15 cellular contexts compared by ENCODE assay signal in the genomic region with DNA sequence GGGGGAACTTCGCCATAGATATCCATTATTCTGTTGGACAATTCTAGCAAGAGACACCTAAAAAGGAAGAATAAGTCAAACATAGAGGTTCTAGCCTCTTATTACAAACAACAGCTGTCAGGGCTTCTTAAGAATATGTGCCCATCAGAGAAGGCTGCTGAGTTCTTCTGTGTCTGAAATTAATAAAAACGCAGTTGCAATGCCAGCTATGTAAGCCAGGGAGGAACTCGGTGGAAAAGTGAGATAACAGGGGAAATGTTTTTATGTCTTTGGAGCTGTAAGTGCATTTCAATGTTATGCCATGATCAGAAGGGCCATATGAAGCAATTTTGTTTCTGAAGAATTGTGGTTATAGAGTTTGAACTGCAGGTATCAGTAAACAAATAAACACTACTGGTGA.
DNase-seq lines count a peak whose midpoint lies in the region; ATAC-seq, FAIRE-seq and TF ChIP-seq lines count a peak whose summit lies in the region.
"Had no signal": no experiment of that assay in that cellular context is flagged by ENCODE, and none has a peak within 500 bp of the region (broad histone marks: within the 10 kb centered on the region; RNA-seq: fewer than 3 reads in every experiment).

No MANE protein-coding gene starts in this region.

- H3K4me3 ChIP-seq in BJ (ENCODE audit: low read depth, low read length) (no peak overlapping the region), endothelial cell of umbilical vein (replicated peaks in 1 of 3; ENCODE audit: insufficient read depth in 1 of 3, low read depth in 1 of 3, low read length in 3 of 3) (no peak overlapping the region), trophoblast cell (ENCODE audit: low read depth, low read length) (no peak overlapping the region)
- H3K4me3 ChIP-seq: GM12878 had no signal

- H3K9me3 ChIP-seq in endothelial cell of umbilical vein (replicated peaks; ENCODE audit: control insufficient read depth, insufficient read depth, low read length) (no peaks in the 10 kb centered on the region), trophoblast cell (ENCODE audit: insufficient read depth, low read depth, low read length) (no peaks in the 10 kb centered on the region)
- H3K9me3 ChIP-seq: Caco-2 had no signal

- H3K18ac ChIP-seq in trophoblast cell (ENCODE audit: low read length), result no peak overlapping the region

- no peaks in the 10 kb centered on the region for H3K79me2 ChIP-seq in endothelial cell of umbilical vein (ENCODE audit: control insufficient read depth, insufficient read depth, low read length)
- H3K79me2 ChIP-seq in trophoblast cell (ENCODE audit: control insufficient read depth, insufficient read depth, low read length, poor library complexity), result no peaks in the 10 kb centered on the region

- no peaks in the 10 kb centered on the region for H3K79me1 ChIP-seq in trophoblast cell (ENCODE audit: low read length)

- no peak for TF ChIP-seq POLR2A in endothelial cell of umbilical vein (IDR thresholded peaks at IDR 0.05; ENCODE audit: low read depth, low read length)

- FAIRE-seq in endothelial cell of umbilical vein (lab: Jason Lieb, UNC), result no peak
- FAIRE-seq: GM12878, GM18507 had no signal

- BruUV-seq in endothelial cell of umbilical vein (replicated peaks; lab: Mats Ljungman, UMichigan), result no TSS peak

- dilution Hi-C loops in endothelial cell of umbilical vein (cut with MboI; ENCODE audit: extremely low pct_ligation_motif_present, low sequenced_read_pairs), result no loop called here

- no peak overlapping the region for H3K4me2 ChIP-seq in endothelial cell of umbilical vein (ENCODE audit: insufficient read depth, low read length)
- H3K4me2 ChIP-seq in trophoblast cell (ENCODE audit: low read length), result no peak overlapping the region

- no peak overlapping the region for H2AK5ac ChIP-seq in trophoblast cell (ENCODE audit: low read length)

- DNase-seq in BJ (ENCODE audit: low read depth), result no peak
- peak; percentile 67 for DNase-seq in LHCN-M2 (ENCODE audit: low read depth)
- DNase-seq in endothelial cell of umbilical vein (ENCODE audit: low read depth, low spot score), result peak; percentile 32
- DNase-seq in trophoblast cell, result peak; percentile 22 to 83
- no peak for DNase-seq in SIG-M5 (lab: John Stamatoyannopoulos, UW)
- no peak for DNase-seq in cerebellar nuclear complex (lab: John Stamatoyannopoulos, UW)
- DNase-seq: Caco-2, DMS53, NCI-H1436, NCI-H2081, SHP77 treated with DMSO at 0.1 percent for 48 hours had no signal

- H2BK12ac ChIP-seq in trophoblast cell (ENCODE audit: low read length), result no peak overlapping the region

- no peak overlapping the region for H2BK5ac ChIP-seq in trophoblast cell (ENCODE audit: low read depth, low read length, poor library complexity)

- POLR2A ChIA-PET in BJ (lab: Charles Lee) (no interaction called here), endothelial cell of umbilical vein (lab: Charles Lee) (no interaction called here)

- no peak overlapping the region for H4K91ac ChIP-seq in trophoblast cell (ENCODE audit: low read depth, low read length)

- H3K14ac ChIP-seq in trophoblast cell (ENCODE audit: low read length), result no peak overlapping the region

- CTCF ChIA-PET in BJ (lab: Yijun Ruan, JAX) (interaction anchor here (0.7 to 1.1 kb wide), 3 partner anchors 12 to 28 kb away, joined by 3 to 4 read pairs (median 3); no protein-coding TSS in a partner anchor), endothelial cell of umbilical vein (lab: Charles Lee) (interaction anchor here (0.6 to 1.5 kb wide), 5 partner anchors 12 to 682 kb away, joined by 3 to 4 read pairs (median 3); no protein-coding TSS in a partner anchor)

- no peak overlapping the region for H3K4ac ChIP-seq in trophoblast cell (ENCODE audit: low read depth, low read length)

- no peak overlapping the region for H2AFZ ChIP-seq in endothelial cell of umbilical vein (ENCODE audit: low read depth, low read length)
- no peak overlapping the region for H2AFZ ChIP-seq in trophoblast cell (ENCODE audit: insufficient read depth, low read length, poor library complexity)

- ATAC-seq in HG02798 (IDR thresholded peaks at IDR 0.05; ENCODE audit: poor library complexity, unreplicated experiment), result no peak
- ATAC-seq: GM12878, HCT116 had no signal

- WGBS in trophoblast cell (ENCODE audit: extremely low coverage, insufficient coverage, insufficient read length), result no CpG with 5 or more reads among the region's 3 CpGs

- 0 out of 2 replicates have a peak, but pooled peaks have one; percentile 12 for TF ChIP-seq CTCF in BJ (IDR thresholded peaks at IDR 0.05; ENCODE audit: insufficient read depth, low read depth, low read length)
- no peak for TF ChIP-seq CTCF in endothelial cell of umbilical vein (IDR thresholded peaks at IDR 0.05; ENCODE audit: extremely low read depth in 1 of 2, insufficient read depth in 1 of 2, low read depth in 1 of 2, low read length in 2 of 2)

- intact Hi-C loops in endothelial cell of umbilical vein (cut with micrococcal nuclease), result no loop called here

- H3K9me1 ChIP-seq in endothelial cell of umbilical vein (replicated peaks; ENCODE audit: control insufficient read depth, extremely low read depth, insufficient read depth, low read length), result no peaks in the 10 kb centered on the region

- H3K27me3 ChIP-seq in BJ (ENCODE audit: control insufficient read depth, insufficient read depth, low read length) (no peaks in the 10 kb centered on the region), endothelial cell of umbilical vein (ENCODE audit: control insufficient read depth in 2 of 2, insufficient read depth in 2 of 2, low read length in 2 of 2) (no peaks in the 10 kb centered on the region), trophoblast cell (ENCODE audit: insufficient read depth, low read length) (no peaks in the 10 kb centered on the region)

- H3K27ac ChIP-seq in endothelial cell of umbilical vein (ENCODE audit: insufficient read depth, low read depth, low read length), result no peak overlapping the region
- no peak overlapping the region for H3K27ac ChIP-seq in trophoblast cell (ENCODE audit: low read depth, low read length)

- H3K23ac ChIP-seq in trophoblast cell (ENCODE audit: low read length), result no peak overlapping the region

- H3K36me3 ChIP-seq in BJ (ENCODE audit: control insufficient read depth, insufficient read depth, low read length), result no peaks in the 10 kb centered on the region
- no peaks in the 10 kb centered on the region for H3K36me3 ChIP-seq in endothelial cell of umbilical vein (ENCODE audit: control insufficient read depth in 2 of 2, extremely low read depth in 1 of 2, insufficient read depth in 2 of 2, low read length in 2 of 2)
- H3K36me3 ChIP-seq in trophoblast cell (ENCODE audit: control insufficient read depth in 1 of 2, insufficient read depth in 2 of 2, low read length in 2 of 2), result peaks cover 0 to 2% of the 10 kb centered on the region in 2 experiments

- H4K20me1 ChIP-seq in endothelial cell of umbilical vein (replicated peaks; ENCODE audit: control insufficient read depth, extremely low read depth, insufficient read depth, low read length), result no peaks in the 10 kb centered on the region

- H4K12ac ChIP-seq in trophoblast cell (ENCODE audit: low read depth, low read length), result no peak overlapping the region

- no peak overlapping the region for H4K8ac ChIP-seq in trophoblast cell (ENCODE audit: low read depth, low read length)

- H3K4me1 ChIP-seq in endothelial cell of umbilical vein (ENCODE audit: control insufficient read depth, extremely low read depth, insufficient read depth, low read length), result no peaks in the 10 kb centered on the region
- H3K4me1 ChIP-seq in trophoblast cell (ENCODE audit: control insufficient read depth in 1 of 2, insufficient read depth in 2 of 2, low read length in 2 of 2), result no peaks in the 10 kb centered on the region
- H3K4me1 ChIP-seq: Caco-2 had no signal

- H2BK120ac ChIP-seq in trophoblast cell (ENCODE audit: insufficient read depth, low read length, poor library complexity), result no peak overlapping the region

- H3K9ac ChIP-seq in endothelial cell of umbilical vein (replicated peaks; ENCODE audit: extremely low read depth, insufficient read depth, low read length) (no peak overlapping the region), trophoblast cell (ENCODE audit: low read length) (no peak overlapping the region)

TF ChIP-seq in endothelial cell of umbilical vein, 7 proteins besides CTCF, POLR2A, EP300 and RAD21:
- TF ChIP-seq POLR2AphosphoS5 (IDR thresholded peaks at IDR 0.05; ENCODE audit: insufficient read depth, low read depth, low read length), result no peak
- TF ChIP-seq, protein P1, sequence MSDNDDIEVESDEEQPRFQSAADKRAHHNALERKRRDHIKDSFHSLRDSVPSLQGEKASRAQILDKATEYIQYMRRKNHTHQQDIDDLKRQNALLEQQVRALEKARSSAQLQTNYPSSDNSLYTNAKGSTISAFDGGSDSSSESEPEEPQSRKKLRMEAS (IDR thresholded peaks at IDR 0.05; ENCODE audit: insufficient read depth, insufficient read length), result no peak
- no peak for TF ChIP-seq EZH2 (IDR thresholded peaks at IDR 0.05; ENCODE audit: borderline replicate concordance, low read depth, low read length, severe bottlenecking)
- TF ChIP-seq GATA2 (IDR thresholded peaks at IDR 0.05; ENCODE audit: insufficient read depth, insufficient read length, low read depth, low read length), result no peak
- TF ChIP-seq MYC (IDR thresholded peaks at IDR 0.05; ENCODE audit: low read depth, low read length), result no peak
- no peak for TF ChIP-seq JUN (IDR thresholded peaks at IDR 0.05; ENCODE audit: borderline replicate concordance, insufficient read depth, insufficient read length, low read depth)
- TF ChIP-seq FOS (IDR thresholded peaks at IDR 0.05; ENCODE audit: borderline replicate concordance, insufficient read depth, low read length), result no peak

Comparison
In these comparisons a context has a peak if more than half of its experiments do, and no peak if none do; other contexts are left out.
1. DNase-seq: peak in LHCN-M2 (single experiment), endothelial cell of umbilical vein (single experiment) and trophoblast cell (2 of 2); none in BJ (single experiment), SIG-M5 (single experiment) and cerebellar nuclear complex (0 of 2).